18 cellular contexts compared by ENCODE assay signal in genomic region chr12:113061061-113061694, GRCh38. TPM values are rescaled to one million over a fixed set of nuclear protein-coding genes. Genes with fewer than 3 reads are reported as not detected.
A peak's percentile ranks its signal among the peaks of the same experiment; 100 is the strongest.
DNase-seq lines count a peak whose midpoint lies in the region; FAIRE-seq and TF ChIP-seq lines count a peak whose summit lies in the region.
"Had no signal": no experiment of that assay in that cellular context is flagged by ENCODE, and none has a peak within 500 bp of the region (broad histone marks: within the 10 kb centered on the region; RNA-seq: fewer than 3 reads in every experiment).

No MANE protein-coding gene starts in this region.

- H3K4me1 Mint-ChIP-seq in chondrocyte (ENCODE audit: low read depth), result peaks cover 2% of the 10 kb centered on the region
- H3K4me1 Mint-ChIP-seq in HFFc6 (ENCODE audit: low read depth), result no peaks in the 10 kb centered on the region
- peaks cover 9% of the 10 kb centered on the region for H3K4me1 Mint-ChIP-seq in glutamatergic neuron (ENCODE audit: low read depth, unreplicated experiment)

- H3K9me3 Mint-ChIP-seq in chondrocyte (ENCODE audit: low read depth), result no peaks in the 10 kb centered on the region
- no peaks in the 10 kb centered on the region for H3K9me3 Mint-ChIP-seq in HFFc6
- H3K9me3 Mint-ChIP-seq in glutamatergic neuron (ENCODE audit: unreplicated experiment), result peaks cover 3% of the 10 kb centered on the region
- H3K9me3 Mint-ChIP-seq: activated naive CD8-positive, alpha-beta T cell treated with anti-CD3 and anti-CD28 coated beads for 36 hours; activated T-cell treated with anti-CD3 and anti-CD28 coated beads, Interleukin-2, amount 50 U/mL, for 72 hours had no signal

- no peak for FAIRE-seq in urothelium cell line (lab: Jason Lieb, UNC)
- FAIRE-seq: GM18507 had no signal

- TF ChIP-seq CTCF in GM10266 (IDR thresholded peaks at IDR 0.05; ENCODE audit: control insufficient read depth, insufficient read depth, low read depth, missing control alignments) (no peak), chondrocyte (IDR thresholded peaks at IDR 0.05) (no peak), HFFc6 (IDR thresholded peaks at IDR 0.05) (no peak), glutamatergic neuron (IDR thresholded peaks at IDR 0.05; ENCODE audit: partially characterized antibody, unreplicated experiment) (no peak)

- H3K27me3 Mint-ChIP-seq in chondrocyte (ENCODE audit: low read depth) (peaks cover 30% of the 10 kb centered on the region), HFFc6 (ENCODE audit: insufficient read depth) (peaks cover 17% of the 10 kb centered on the region), glutamatergic neuron (ENCODE audit: unreplicated experiment) (peaks cover 9% of the 10 kb centered on the region)
- H3K27me3 Mint-ChIP-seq: activated naive CD8-positive, alpha-beta T cell treated with anti-CD3 and anti-CD28 coated beads for 36 hours had no signal

- H3K36me3 Mint-ChIP-seq in chondrocyte (ENCODE audit: low read depth) (no peaks in the 10 kb centered on the region), HFFc6 (ENCODE audit: low read depth) (no peaks in the 10 kb centered on the region), glutamatergic neuron (ENCODE audit: unreplicated experiment) (no peaks in the 10 kb centered on the region)
- H3K36me3 Mint-ChIP-seq: activated naive CD8-positive, alpha-beta T cell treated with anti-CD3 and anti-CD28 coated beads for 36 hours had no signal

- H3K4me3 Mint-ChIP-seq in chondrocyte (ENCODE audit: unreplicated experiment), result no peak overlapping the region
- H3K4me3 Mint-ChIP-seq in HFFc6, result no peak overlapping the region
- H3K4me3 Mint-ChIP-seq in glutamatergic neuron (ENCODE audit: unreplicated experiment), result no peak overlapping the region
- H3K4me3 Mint-ChIP-seq: activated naive CD8-positive, alpha-beta T cell treated with anti-CD3 and anti-CD28 coated beads for 36 hours; activated T-cell treated with anti-CD3 and anti-CD28 coated beads, Interleukin-2, amount 50 U/mL, for 72 hours had no signal

- H3K27ac Mint-ChIP-seq in chondrocyte (ENCODE audit: unreplicated experiment) (no peak overlapping the region), HFFc6 (no peak overlapping the region), glutamatergic neuron (ENCODE audit: unreplicated experiment) (no peak overlapping the region)
- H3K27ac Mint-ChIP-seq: activated naive CD8-positive, alpha-beta T cell treated with anti-CD3 and anti-CD28 coated beads for 36 hours; activated T-cell treated with anti-CD3 and anti-CD28 coated beads, Interleukin-2, amount 50 U/mL, for 72 hours had no signal

- DNase-seq in DMS79 treated with DMSO at 0.1 percent for 48 hours (lab: John Stamatoyannopoulos, UW) (peak; percentile 37), DMS79 (lab: John Stamatoyannopoulos, UW) (no peak), GM10266 (ENCODE audit: extremely low spot score) (peak; percentile 18), NCI-H69 (lab: John Stamatoyannopoulos, UW) (peak; percentile 80), chondrocyte (ENCODE audit: low spot score) (peak; percentile 33), urothelium cell line (ENCODE audit: low spot score) (no peak), HFFc6 (no peak), glutamatergic neuron (no peak)
- DNase-seq: 8988T; activated naive CD8-positive, alpha-beta T cell treated with anti-CD3 and anti-CD28 coated beads for 36 hours; activated T-cell treated with anti-CD3 and anti-CD28 coated beads, Interleukin-2, amount 50 U/mL, for 72 hours; KG1; midbrain; NCI-H1436 treated with DMSO at 0.1 percent for 48 hours; NCI-H446; T1000; uterus had no signal

RNA-seq across cellular contexts. Expression of gene DTX1, which starts 4.6 kb away (rescaled TPM):
- total RNA-seq in chondrocyte (not detected in 3 replicates), glutamatergic neuron (ENCODE audit: unreplicated experiment) (4.3 TPM)
- not detected for total RNA-seq in HFFc6 (2021; fragmentation: NEBNext Ultra II Directional; extraction: Animal tissue kit (Norgen Biotek cat#: 25700))

Comparison
In these comparisons a context has a peak if more than half of its experiments do, and no peak if none do; other contexts are left out.
1. DNase-seq: peak in DMS79 treated with DMSO at 0.1 percent for 48 hours (single experiment), GM10266 (single experiment), NCI-H69 (single experiment) and chondrocyte (single experiment); none in DMS79 (single experiment), urothelium cell line (single experiment), HFFc6 (single experiment) and glutamatergic neuron (single experiment).